Comparison of ENCODE assay signal across 24 cellular contexts in the genomic region with DNA sequence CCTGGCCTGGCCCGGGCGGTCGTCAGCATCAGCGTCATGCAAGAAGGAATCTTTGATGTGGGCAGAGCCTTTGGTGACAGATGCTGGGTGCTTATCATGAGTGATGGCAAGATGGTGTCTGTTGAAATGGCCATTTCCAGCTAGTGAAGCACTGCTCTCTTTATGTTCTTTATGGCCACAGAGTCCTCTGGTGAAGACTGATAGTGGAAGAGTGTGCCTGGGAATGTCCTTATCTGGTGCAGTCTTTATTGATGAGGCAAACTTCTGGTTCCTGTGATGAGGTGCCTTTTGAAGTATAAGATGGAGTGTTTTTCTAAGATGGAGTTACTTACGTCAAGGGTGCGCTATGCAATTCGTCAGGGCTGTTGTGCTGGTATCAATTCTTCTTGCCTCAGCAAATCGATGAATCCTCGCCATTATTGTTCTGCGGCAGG. TPM values are rescaled to one million over a fixed set of nuclear protein-coding genes. Genes with fewer than 3 reads are reported as not detected.
"Had no signal": no experiment of that assay in that cellular context is flagged by ENCODE, and none has a peak within 500 bp of the region (broad histone marks: within the 10 kb centered on the region; RNA-seq: fewer than 3 reads in every experiment).

No MANE protein-coding gene starts in this region.

- H3K9me3 ChIP-seq: body of pancreas, left ventricle myocardium inferior, neutrophil, ovary, psoas muscle, tibial artery had no signal

- H3K9me3 Mint-ChIP-seq: activated CD4-positive, alpha-beta memory T cell treated with anti-CD3 and anti-CD28 coated beads for 36 hours; dendritic cell treated with granulocyte-macrophage colony-stimulating factor and Interleukin-4, amounts not matched to agents 40 ng/mL and 50 ng/mL, for 4 days; mesothelial cell of epicardium; natural killer cell; stimulated activated naive CD8-positive, alpha-beta T cell treated with anti-CD3 and anti-CD28 coated beads, Interleukin-15, Interleukin-2, amounts not matched to agents 100 ng/mL and 50 ng/mL, for 24 hours; T-cell had no signal

- H3K27me3 ChIP-seq: body of pancreas, neutrophil, ovary, tibial artery had no signal

- H3K4me3 Mint-ChIP-seq: activated CD4-positive, alpha-beta memory T cell treated with anti-CD3 and anti-CD28 coated beads for 36 hours; activated CD4-positive, alpha-beta T cell treated with anti-CD3 and anti-CD28 coated beads for 36 hours; dendritic cell treated with granulocyte-macrophage colony-stimulating factor and Interleukin-4, amounts not matched to agents 40 ng/mL and 50 ng/mL, for 4 days; mesothelial cell of epicardium; natural killer cell; stimulated activated naive CD8-positive, alpha-beta T cell treated with anti-CD3 and anti-CD28 coated beads, Interleukin-15, Interleukin-2, amounts not matched to agents 100 ng/mL and 50 ng/mL, for 24 hours; T-cell had no signal

- H3K4me1 ChIP-seq: body of pancreas, psoas muscle, tibial artery had no signal

- H3K36me3 ChIP-seq: left ventricle myocardium inferior, neutrophil, ovary, tibial artery had no signal

- H3K4me3 ChIP-seq: body of pancreas, left ventricle myocardium inferior, ovary, psoas muscle, tibial artery had no signal

- DNase-seq: activated CD4-positive, alpha-beta memory T cell treated with anti-CD3 and anti-CD28 coated beads for 36 hours; activated CD4-positive, alpha-beta T cell treated with anti-CD3 and anti-CD28 coated beads for 36 hours; activated gamma-delta T cell; activated naive CD4-positive, alpha-beta T cell treated with anti-CD3 and anti-CD28 coated beads, Interleukin-2, amount 50 U/mL, for 16 hours; activated T-cell treated with anti-CD3 and anti-CD28 coated beads for 4 hours; anterior cingulate cortex; body of pancreas; effector CD4-positive, alpha-beta T cell; erythroblast; foreskin fibroblast; left ventricle myocardium inferior; natural killer cell; ovary; psoas muscle; right cardiac atrium; stimulated activated CD4-positive, alpha-beta T cell treated with anti-CD3 and anti-CD28 coated beads, Interleukin-4, amount 100 ng/mL, for 24 hours; substantia nigra; T-cell; tibial artery had no signal

- H3K27me3 Mint-ChIP-seq: activated CD4-positive, alpha-beta memory T cell treated with anti-CD3 and anti-CD28 coated beads for 36 hours; activated CD4-positive, alpha-beta T cell treated with anti-CD3 and anti-CD28 coated beads for 36 hours; dendritic cell treated with granulocyte-macrophage colony-stimulating factor and Interleukin-4, amounts not matched to agents 40 ng/mL and 50 ng/mL, for 4 days; stimulated activated naive CD8-positive, alpha-beta T cell treated with anti-CD3 and anti-CD28 coated beads, Interleukin-15, Interleukin-2, amounts not matched to agents 100 ng/mL and 50 ng/mL, for 24 hours; T-cell had no signal

- H3K27ac Mint-ChIP-seq: activated CD4-positive, alpha-beta memory T cell treated with anti-CD3 and anti-CD28 coated beads for 36 hours; activated CD4-positive, alpha-beta T cell treated with anti-CD3 and anti-CD28 coated beads for 36 hours; dendritic cell treated with granulocyte-macrophage colony-stimulating factor and Interleukin-4, amounts not matched to agents 40 ng/mL and 50 ng/mL, for 4 days; mesothelial cell of epicardium; natural killer cell; stimulated activated naive CD8-positive, alpha-beta T cell treated with anti-CD3 and anti-CD28 coated beads, Interleukin-15, Interleukin-2, amounts not matched to agents 100 ng/mL and 50 ng/mL, for 24 hours; T-cell had no signal

- ATAC-seq: activated CD4-positive, alpha-beta T cell treated with anti-CD3 and anti-CD28 coated beads for 36 hours; body of pancreas; psoas muscle; right cardiac atrium; T-cell had no signal

- H3K36me3 Mint-ChIP-seq: activated CD4-positive, alpha-beta memory T cell treated with anti-CD3 and anti-CD28 coated beads for 36 hours; mesothelial cell of epicardium; natural killer cell; T-cell had no signal

RNA-seq across cellular contexts. Expression of gene CCR6, which starts 22.6 kb away (rescaled TPM):
- polyA plus RNA-seq: fibroblast of lung, right cardiac atrium had no signal

RNA-seq across cellular contexts. Expression of gene GPR31, which starts 57.5 kb away (rescaled TPM):
- polyA plus RNA-seq: fibroblast of lung, ovary, psoas muscle, right cardiac atrium had no signal
